8 cellular contexts compared by ENCODE assay signal in genomic region chr1:89994805-89995594, GRCh38. TPM values are rescaled to one million over a fixed set of nuclear protein-coding genes. Genes with fewer than 3 reads are reported as not detected.
DNase-seq lines count a peak whose midpoint lies in the region; ATAC-seq and TF ChIP-seq lines count a peak whose summit lies in the region.

A gene with protein sequence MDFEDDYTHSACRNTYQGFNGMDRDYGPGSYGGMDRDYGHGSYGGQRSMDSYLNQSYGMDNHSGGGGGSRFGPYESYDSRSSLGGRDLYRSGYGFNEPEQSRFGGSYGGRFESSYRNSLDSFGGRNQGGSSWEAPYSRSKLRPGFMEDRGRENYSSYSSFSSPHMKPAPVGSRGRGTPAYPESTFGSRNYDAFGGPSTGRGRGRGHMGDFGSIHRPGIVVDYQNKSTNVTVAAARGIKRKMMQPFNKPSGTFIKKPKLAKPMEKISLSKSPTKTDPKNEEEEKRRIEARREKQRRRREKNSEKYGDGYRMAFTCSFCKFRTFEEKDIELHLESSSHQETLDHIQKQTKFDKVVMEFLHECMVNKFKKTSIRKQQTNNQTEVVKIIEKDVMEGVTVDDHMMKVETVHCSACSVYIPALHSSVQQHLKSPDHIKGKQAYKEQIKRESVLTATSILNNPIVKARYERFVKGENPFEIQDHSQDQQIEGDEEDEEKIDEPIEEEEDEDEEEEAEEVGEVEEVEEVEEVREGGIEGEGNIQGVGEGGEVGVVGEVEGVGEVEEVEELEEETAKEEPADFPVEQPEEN (plus strand): TSS chr1:89995110. CDS start chr1:89995258, 148 bp downstream.

- peak within 1 kb of the TSS; percentile 64 to 93 (median 72) for H3K4me3 ChIP-seq in liver (ENCODE audit: low read depth in 1 of 3, low read length in 3 of 3)

- under 1% methylated on average over 88 of the region's 88 CpGs for WGBS in liver

- DNase-seq in CD14-positive monocyte (ENCODE audit: low spot score) (peak; percentile 90), NCI-H774 (lab: John Stamatoyannopoulos, UW) (peak; percentile 92), dermis blood vessel endothelial cell (peak; percentile 98)
- DNase-seq in activated CD4-positive, alpha-beta T cell treated with anti-CD3 and anti-CD28 coated beads, Interleukin-2, amount 50 U/mL, for 4 hours: peak; percentile 87 to 88
- peak; percentile 94 for DNase-seq in stimulated activated CD4-positive, alpha-beta T cell treated with anti-CD3 and anti-CD28 coated beads, Interleukin-4, amount 100 ng/mL, for 24 hours

- no peaks in the 10 kb centered on the region for H3K9me3 ChIP-seq in liver (ENCODE audit: control insufficient read depth in 4 of 4, low read length in 3 of 4)

- peaks cover 6 to 35% (median 28%) of the 10 kb centered on the region in 4 donors for H3K4me1 ChIP-seq in liver (ENCODE audit: control insufficient read depth in 4 of 4, insufficient read depth in 4 of 4, low read length in 3 of 4)

- peak within 1 kb of the TSS; percentile 90 to 97 for H3K27ac ChIP-seq in liver (ENCODE audit: low read depth in 1 of 2, low read length in 2 of 2)

- peak; percentile 11 to 32 for TF ChIP-seq RAD21 in liver (IDR thresholded peaks at IDR 0.05)

- intact Hi-C loops in CD14-positive monocyte (cut with micrococcal nuclease): loop anchor here (10.0 kb wide), 3 partner anchors 360 to 1010 kb away; partner anchors contain the start of gene LRRC8C (in 2 of the 2)

- no peaks in the 10 kb centered on the region for H3K27me3 ChIP-seq in liver (ENCODE audit: control insufficient read depth in 4 of 4, insufficient read depth in 4 of 4, low read length in 3 of 4)

- peak; percentile 94 for ATAC-seq in GM19372 (IDR thresholded peaks at IDR 0.05; ENCODE audit: low read depth, unreplicated experiment)
- ATAC-seq in HG03558 (IDR thresholded peaks at IDR 0.05; ENCODE audit: extremely low read depth, unreplicated experiment): peak; percentile 81

- peaks cover 0 to 1% (median 0%) of the 10 kb centered on the region in 7 donors for H3K9me3 Mint-ChIP-seq in CD14-positive monocyte

- TF ChIP-seq CTCF in CD14-positive monocyte (IDR thresholded peaks at IDR 0.05): no peak
- TF ChIP-seq CTCF in liver (IDR thresholded peaks at IDR 0.05; ENCODE audit: low read depth, low read length, missing input control): no peak

- H3K36me3 ChIP-seq in liver (ENCODE audit: control insufficient read depth in 4 of 4, insufficient read depth in 3 of 4, low read depth in 1 of 4, low read length in 3 of 4): peaks cover 0 to 5% (median 0%) of the 10 kb centered on the region in 4 donors

- H3K27me3 Mint-ChIP-seq in CD14-positive monocyte (ENCODE audit: low read depth in 3 of 3): peaks cover 0 to 4% (median 1%) of the 10 kb centered on the region in 3 donors

- peak within 1 kb of the TSS; percentile 94 to 99 (median 97) for H3K27ac Mint-ChIP-seq in CD14-positive monocyte

- H3K4me1 Mint-ChIP-seq in CD14-positive monocyte: peaks cover 28% of the 10 kb centered on the region

- H3K4me3 Mint-ChIP-seq in CD14-positive monocyte: peak within 1 kb of the TSS; percentile 97 to 99

- H3K9ac ChIP-seq in liver (ENCODE audit: low read depth in 1 of 2, low read length in 2 of 2): peak within 1 kb of the TSS; percentile 76 to 99

- peaks cover 14 to 15% of the 10 kb centered on the region in 2 donors for H3K36me3 Mint-ChIP-seq in CD14-positive monocyte

TF ChIP-seq in liver, 16 proteins besides CTCF, POLR2A, EP300 and RAD21:
- TF ChIP-seq ATF3 (IDR thresholded peaks at IDR 0.05): no peak
- no peak for TF ChIP-seq HNF4G (IDR thresholded peaks at IDR 0.05)
- TF ChIP-seq HNF4A (conservative IDR thresholded peaks at IDR 0.05): peak; percentile 35 to 54
- TF ChIP-seq JUND (IDR thresholded peaks at IDR 0.05): peak; percentile 38 to 61
- peak in 1 of 2 donors; percentile 66 for TF ChIP-seq EGR1 (IDR thresholded peaks at IDR 0.05; ENCODE audit: low read depth in 2 of 2)
- peak; percentile 28 for TF ChIP-seq TAF1 (conservative IDR thresholded peaks at IDR 0.05)
- TF ChIP-seq GABPA (IDR thresholded peaks at IDR 0.05 in 1 of 2, conservative IDR thresholded peaks at IDR 0.05 in 1 of 2): peak in 1 of 2 donors; percentile 49
- TF ChIP-seq, protein P1, sequence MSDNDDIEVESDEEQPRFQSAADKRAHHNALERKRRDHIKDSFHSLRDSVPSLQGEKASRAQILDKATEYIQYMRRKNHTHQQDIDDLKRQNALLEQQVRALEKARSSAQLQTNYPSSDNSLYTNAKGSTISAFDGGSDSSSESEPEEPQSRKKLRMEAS (IDR thresholded peaks at IDR 0.05): peak; percentile 54
- peak; percentile 44 to 46 for TF ChIP-seq RXRA (IDR thresholded peaks at IDR 0.05)
- TF ChIP-seq, protein P2, sequence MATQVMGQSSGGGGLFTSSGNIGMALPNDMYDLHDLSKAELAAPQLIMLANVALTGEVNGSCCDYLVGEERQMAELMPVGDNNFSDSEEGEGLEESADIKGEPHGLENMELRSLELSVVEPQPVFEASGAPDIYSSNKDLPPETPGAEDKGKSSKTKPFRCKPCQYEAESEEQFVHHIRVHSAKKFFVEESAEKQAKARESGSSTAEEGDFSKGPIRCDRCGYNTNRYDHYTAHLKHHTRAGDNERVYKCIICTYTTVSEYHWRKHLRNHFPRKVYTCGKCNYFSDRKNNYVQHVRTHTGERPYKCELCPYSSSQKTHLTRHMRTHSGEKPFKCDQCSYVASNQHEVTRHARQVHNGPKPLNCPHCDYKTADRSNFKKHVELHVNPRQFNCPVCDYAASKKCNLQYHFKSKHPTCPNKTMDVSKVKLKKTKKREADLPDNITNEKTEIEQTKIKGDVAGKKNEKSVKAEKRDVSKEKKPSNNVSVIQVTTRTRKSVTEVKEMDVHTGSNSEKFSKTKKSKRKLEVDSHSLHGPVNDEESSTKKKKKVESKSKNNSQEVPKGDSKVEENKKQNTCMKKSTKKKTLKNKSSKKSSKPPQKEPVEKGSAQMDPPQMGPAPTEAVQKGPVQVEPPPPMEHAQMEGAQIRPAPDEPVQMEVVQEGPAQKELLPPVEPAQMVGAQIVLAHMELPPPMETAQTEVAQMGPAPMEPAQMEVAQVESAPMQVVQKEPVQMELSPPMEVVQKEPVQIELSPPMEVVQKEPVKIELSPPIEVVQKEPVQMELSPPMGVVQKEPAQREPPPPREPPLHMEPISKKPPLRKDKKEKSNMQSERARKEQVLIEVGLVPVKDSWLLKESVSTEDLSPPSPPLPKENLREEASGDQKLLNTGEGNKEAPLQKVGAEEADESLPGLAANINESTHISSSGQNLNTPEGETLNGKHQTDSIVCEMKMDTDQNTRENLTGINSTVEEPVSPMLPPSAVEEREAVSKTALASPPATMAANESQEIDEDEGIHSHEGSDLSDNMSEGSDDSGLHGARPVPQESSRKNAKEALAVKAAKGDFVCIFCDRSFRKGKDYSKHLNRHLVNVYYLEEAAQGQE (IDR thresholded peaks at IDR 0.05): peak; percentile 86
- TF ChIP-seq ZBTB33 (IDR thresholded peaks at IDR 0.05): no peak
- TF ChIP-seq NR2F2 (IDR thresholded peaks at IDR 0.05): peak; percentile 71
- peak; percentile 100 for TF ChIP-seq YY1 (IDR thresholded peaks at IDR 0.05)
- TF ChIP-seq SP1 (IDR thresholded peaks at IDR 0.05): peak; percentile 74
- TF ChIP-seq FOXA2 (IDR thresholded peaks at IDR 0.05): peak; percentile 36
- peak; percentile 24 for TF ChIP-seq FOXA1 (IDR thresholded peaks at IDR 0.05)

RNA-seq across cellular contexts. Expression of the gene that starts here (rescaled TPM):
- polyA plus RNA-seq in CD14-positive monocyte (1 to 10 TPM; 3.8 to 4.5 TPM), liver (10 to 100 TPM in 1 of 2 donors, 1 to 10 TPM in 1; 6.5 to 10.2 TPM)
- total RNA-seq in dermis blood vessel endothelial cell (9.3 and 9.9 TPM in 2 replicates), liver (10 to 100 TPM; 11.6 to 14.6 TPM)

Comparison
In these comparisons a context has a peak if more than half of its experiments do, and no peak if none do; other contexts are left out.
1. Peak in every context shown above with its lines: DNase-seq, ATAC-seq, H3K4me3 ChIP-seq and H3K27ac ChIP-seq.